Comparison of ENCODE assay signal across 30 cellular contexts in genomic region chrX:148371251-148371650, GRCh38.
"Had no signal": no experiment of that assay in that cellular context is flagged by ENCODE, and none has a peak within 500 bp of the region (broad histone marks: within the 10 kb centered on the region; RNA-seq: fewer than 3 reads in every experiment).

No MANE protein-coding gene starts in this region.

- H3K9me2 ChIP-seq: SK-N-SH had no signal

- H3K4me3 ChIP-seq: adrenal gland, breast epithelium, K562, SJCRH30 had no signal

- DNase-seq: activated CD4-positive, alpha-beta T cell treated with anti-CD3 and anti-CD28 coated beads for 36 hours; activated CD4-positive, alpha-beta T cell treated with anti-CD3 and anti-CD28 coated beads, Interleukin-2, amount 50 U/mL, for 1 hour; activated CD8-positive, alpha-beta memory T cell treated with anti-CD3 and anti-CD28 coated beads, Interleukin-2, amount 50 U/mL, for 4 hours; activated CD8-positive, alpha-beta T cell treated with anti-CD3 and anti-CD28 coated beads for 36 hours; activated naive CD4-positive, alpha-beta T cell treated with anti-CD3 and anti-CD28 coated beads, Interleukin-2, amount 50 U/mL, for 16 hours; activated naive CD8-positive, alpha-beta T cell treated with anti-CD3 and anti-CD28 coated beads, Interleukin-2, amount 10 ng/mL, durations not matched to agents 7 days and 5 days; activated T-cell treated with anti-CD3 and anti-CD28 coated beads, Interleukin-2, amount 50 U/mL, for 72 hours; adrenal gland; anterior cingulate cortex; caudate nucleus; Kasumi-1; NCI-H1092; NCI-H1417; NCI-H1694; NCI-H2029; NCI-H2107; NCI-H345; NCI-H510A; NCI-H69; NK-92 treated with Interleukin-12 subunit alpha and Interleukin-12 subunit beta, amount 100 ng/mL, for 24 hours; OCI-M1; Peyer's patch; Right ventricle myocardium superior; SJCRH30; SK-N-SH; T-helper 1 cell; WERI-Rb-1 had no signal

- H3K27me3 ChIP-seq: adrenal gland, breast epithelium, Peyer's patch, SJCRH30 had no signal

- H3K36me3 ChIP-seq: adrenal gland, breast epithelium, Peyer's patch, SJCRH30, WERI-Rb-1 had no signal

- H3K9me3 ChIP-seq: adrenal gland, Peyer's patch, SJCRH30, SK-N-SH had no signal

- H3K4me3 Mint-ChIP-seq: activated CD4-positive, alpha-beta T cell treated with anti-CD3 and anti-CD28 coated beads for 36 hours; activated CD8-positive, alpha-beta T cell treated with anti-CD3 and anti-CD28 coated beads for 36 hours; activated naive CD8-positive, alpha-beta T cell treated with anti-CD3 and anti-CD28 coated beads, Interleukin-2, amount 10 ng/mL, durations not matched to agents 7 days and 5 days; activated T-cell treated with anti-CD3 and anti-CD28 coated beads, Interleukin-2, amount 50 U/mL, for 72 hours had no signal

- H3K9ac ChIP-seq: SK-N-SH had no signal

- H3K27me3 Mint-ChIP-seq: activated CD4-positive, alpha-beta T cell treated with anti-CD3 and anti-CD28 coated beads for 36 hours; activated CD8-positive, alpha-beta T cell treated with anti-CD3 and anti-CD28 coated beads for 36 hours; activated naive CD8-positive, alpha-beta T cell treated with anti-CD3 and anti-CD28 coated beads, Interleukin-2, amount 10 ng/mL, durations not matched to agents 7 days and 5 days had no signal

- H3K4me2 ChIP-seq: SK-N-SH had no signal

- H3K27ac ChIP-seq: adrenal gland, breast epithelium, RWPE1, SJCRH30, WERI-Rb-1 had no signal

- H3K4me1 ChIP-seq: adrenal gland, breast epithelium, Peyer's patch, SJCRH30 had no signal

- ATAC-seq: activated CD4-positive, alpha-beta T cell treated with anti-CD3 and anti-CD28 coated beads for 36 hours; activated CD8-positive, alpha-beta T cell treated with anti-CD3 and anti-CD28 coated beads for 36 hours; activated T-cell treated with anti-CD3 and anti-CD28 coated beads, Interleukin-2, amount 50 U/mL, for 72 hours; K562 had no signal

- H3K27ac Mint-ChIP-seq: activated CD4-positive, alpha-beta T cell treated with anti-CD3 and anti-CD28 coated beads for 36 hours; activated CD8-positive, alpha-beta T cell treated with anti-CD3 and anti-CD28 coated beads for 36 hours; activated naive CD8-positive, alpha-beta T cell treated with anti-CD3 and anti-CD28 coated beads, Interleukin-2, amount 10 ng/mL, durations not matched to agents 7 days and 5 days; activated T-cell treated with anti-CD3 and anti-CD28 coated beads, Interleukin-2, amount 50 U/mL, for 72 hours had no signal
